8 cellular contexts compared by ENCODE assay signal in genomic region chr6:169723200-169723909, GRCh38. TPM values are rescaled to one million over a fixed set of nuclear protein-coding genes. Genes with fewer than 3 reads are reported as not detected.
DNase-seq lines count a peak whose midpoint lies in the region; ATAC-seq and TF ChIP-seq lines count a peak whose summit lies in the region.

No MANE protein-coding gene starts in this region.

- peak overlapping the region; percentile 94 for H3K27ac Mint-ChIP-seq in activated naive CD4-positive, alpha-beta T cell treated with anti-CD3 and anti-CD28 coated beads for 36 hours

- H3K4me1 Mint-ChIP-seq in activated naive CD4-positive, alpha-beta T cell treated with anti-CD3 and anti-CD28 coated beads for 36 hours (ENCODE audit: low read depth): peaks cover 43% of the 10 kb centered on the region

- H2AK5ac ChIP-seq in neuronal stem cell (ENCODE audit: low read depth, low read length): peak overlapping the region; percentile 46

- H3K4me1 ChIP-seq in neuronal stem cell (ENCODE audit: control insufficient read depth in 2 of 2, insufficient read depth in 1 of 2, low read depth in 1 of 2, low read length in 2 of 2): peaks cover 8 to 16% of the 10 kb centered on the region in 2 donors

- CTCF ChIA-PET in activated naive CD4-positive, alpha-beta T cell treated with anti-CD3 and anti-CD28 coated beads for 36 hours (lab: Charles Lee): interaction anchor here (0.8 to 1.5 kb wide), 2 partner anchors 15 to 66 kb away, joined by 3 read pairs; no protein-coding TSS in a partner anchor

- H3K4me3 ChIP-seq in neuronal stem cell (ENCODE audit: low read length in 2 of 2): peak overlapping the region; percentile 85 to 95

- no peak overlapping the region for H2BK12ac ChIP-seq in neuronal stem cell (ENCODE audit: low read length)

- no peak overlapping the region for H3K4ac ChIP-seq in neuronal stem cell (ENCODE audit: low read length)

- peak overlapping the region; percentile 84 for H3K4me3 Mint-ChIP-seq in activated naive CD4-positive, alpha-beta T cell treated with anti-CD3 and anti-CD28 coated beads for 36 hours

- peaks cover 0 to 39% of the 10 kb centered on the region in 2 donors for H3K36me3 ChIP-seq in neuronal stem cell (replicated peaks in 1 of 2; ENCODE audit: control insufficient read depth in 2 of 2, insufficient read depth in 2 of 2, low read length in 2 of 2)

- H3K9me3 Mint-ChIP-seq in activated naive CD4-positive, alpha-beta T cell treated with anti-CD3 and anti-CD28 coated beads for 36 hours: no peaks in the 10 kb centered on the region

- no peak overlapping the region for H2BK15ac ChIP-seq in neuronal stem cell (ENCODE audit: low read length)

- H3K9me3 ChIP-seq in neuronal stem cell (replicated peaks in 1 of 2; ENCODE audit: control insufficient read depth in 2 of 2, insufficient read depth in 1 of 2, low read depth in 1 of 2, low read length in 2 of 2): no peaks in the 10 kb centered on the region

- peak overlapping the region; percentile 91 for H3K4me2 ChIP-seq in neuronal stem cell (ENCODE audit: insufficient read depth, low read length, poor library complexity, severe bottlenecking)

- peaks cover 4% of the 10 kb centered on the region for H3K79me1 ChIP-seq in neuronal stem cell (ENCODE audit: low read depth, low read length)

- DNase-seq in AG20443 (ENCODE audit: low spot score) (peak; percentile 73), germinal center (ENCODE audit: low spot score) (peak; percentile 77), neuronal stem cell (ENCODE audit: low spot score) (peak; percentile 35)
- DNase-seq in activated naive CD4-positive, alpha-beta T cell treated with anti-CD3 and anti-CD28 coated beads for 36 hours: peak; percentile 62

- no peak overlapping the region for H2BK5ac ChIP-seq in neuronal stem cell (ENCODE audit: low read length)

- no peak overlapping the region for H4K91ac ChIP-seq in neuronal stem cell (ENCODE audit: low read depth, low read length, poor library complexity)

- no peaks in the 10 kb centered on the region for H3K27me3 Mint-ChIP-seq in activated naive CD4-positive, alpha-beta T cell treated with anti-CD3 and anti-CD28 coated beads for 36 hours (ENCODE audit: low read depth)

- H3K27me3 ChIP-seq in neuronal stem cell (ENCODE audit: control insufficient read depth in 3 of 3, insufficient read depth in 3 of 3, low read depth in 1 of 3, low read length in 3 of 3): peaks cover 0 to 4% (median 0%) of the 10 kb centered on the region in 3 experiments

- ATAC-seq in GM18907 (IDR thresholded peaks at IDR 0.05; ENCODE audit: unreplicated experiment): peak; percentile 39
- ATAC-seq in HG03159 (IDR thresholded peaks at IDR 0.05; ENCODE audit: unreplicated experiment): peak; percentile 41

- H4K8ac ChIP-seq in neuronal stem cell (ENCODE audit: low read depth, low read length): no peak overlapping the region

- peaks cover 17% of the 10 kb centered on the region for H3K36me3 Mint-ChIP-seq in activated naive CD4-positive, alpha-beta T cell treated with anti-CD3 and anti-CD28 coated beads for 36 hours (ENCODE audit: low read depth)

- intact Hi-C loops in activated naive CD4-positive, alpha-beta T cell treated with anti-CD3 and anti-CD28 coated beads for 36 hours (cut with micrococcal nuclease): loop anchor here (1.0 to 2.0 kb wide), 2 partner anchors 28 to 267 kb away; partner anchors contain the start of genes DYNLT2 and ERMARD

- peak overlapping the region; percentile 96 for H3K9ac ChIP-seq in neuronal stem cell (ENCODE audit: low read depth, low read length, poor library complexity)

- WGBS in neuronal stem cell (ENCODE audit: extremely low coverage in 2 of 2, insufficient read length in 2 of 2, insufficient replicate concordance in 1 of 2), 2 donors: no CpG with 5 or more reads among the region's 70 CpGs

- H3K27ac ChIP-seq in neuronal stem cell (replicated peaks; ENCODE audit: low read length) (peak overlapping the region; percentile 65), temporal lobe (ENCODE audit: low read depth, low read length) (peak overlapping the region; percentile 39)

- peak overlapping the region; percentile 38 for H3K14ac ChIP-seq in neuronal stem cell (ENCODE audit: low read length)

- peak; percentile 44 for TF ChIP-seq POLR2A in Raji (IDR thresholded peaks at IDR 0.05; ENCODE audit: insufficient read depth, low read depth, low read length)

- H2BK120ac ChIP-seq in neuronal stem cell (ENCODE audit: low read depth, low read length): peak overlapping the region; percentile 31

- peak overlapping the region; percentile 55 for H3K23ac ChIP-seq in neuronal stem cell (ENCODE audit: low read depth, low read length, poor library complexity)

- peak overlapping the region; percentile 94 for H3K18ac ChIP-seq in neuronal stem cell (ENCODE audit: low read length)

- peak overlapping the region; percentile 57 for H2AFZ ChIP-seq in neuronal stem cell (ENCODE audit: low read length)

RNA-seq across cellular contexts. Expression of gene PHF10, which starts 0.9 kb away (rescaled TPM):
- 10 to 100 TPM; 72.9 to 74.2 TPM for total RNA-seq in activated naive CD4-positive, alpha-beta T cell treated with anti-CD3 and anti-CD28 coated beads for 36 hours
- 32.9 TPM for polyA plus RNA-seq in neuronal stem cell (2013, experiment 1 of 2)
- polyA plus RNA-seq in neuronal stem cell (2013, experiment 2 of 2): 33.7 TPM
- total RNA-seq in temporal lobe: 30.2 TPM

RNA-seq across cellular contexts. Expression of gene C6orf120, which starts 21.4 kb away (rescaled TPM):
- 10 to 100 TPM; 10.7 to 11.7 TPM for total RNA-seq in activated naive CD4-positive, alpha-beta T cell treated with anti-CD3 and anti-CD28 coated beads for 36 hours
- 23.9 TPM for polyA plus RNA-seq in neuronal stem cell (2013, experiment 1 of 2)
- 23.5 TPM for polyA plus RNA-seq in neuronal stem cell (2013, experiment 2 of 2)
- 15.7 TPM for total RNA-seq in temporal lobe

RNA-seq across cellular contexts. Expression of gene WDR27, which starts 21.5 kb away (rescaled TPM):
- total RNA-seq in activated naive CD4-positive, alpha-beta T cell treated with anti-CD3 and anti-CD28 coated beads for 36 hours: 10 to 100 TPM; 37.9 to 38.3 TPM
- polyA plus RNA-seq in neuronal stem cell (2013, experiment 1 of 2): 44.5 TPM
- polyA plus RNA-seq in neuronal stem cell (2013, experiment 2 of 2): 43.8 TPM
- 23.1 TPM for total RNA-seq in temporal lobe

RNA-seq across cellular contexts. Expression of gene DYNLT2, which starts 28.0 kb away (rescaled TPM):
- total RNA-seq in activated naive CD4-positive, alpha-beta T cell treated with anti-CD3 and anti-CD28 coated beads for 36 hours: 1 to 10 TPM; 2.9 to 3.1 TPM
- polyA plus RNA-seq in neuronal stem cell (2013, experiment 1 of 2): 2.6 TPM
- 2.7 TPM for polyA plus RNA-seq in neuronal stem cell (2013, experiment 2 of 2)
- total RNA-seq in temporal lobe: 3.2 TPM

RNA-seq across cellular contexts. Expression of gene ERMARD, which starts 28.1 kb away (rescaled TPM):
- 10 to 100 TPM; 21.1 to 22.8 TPM for total RNA-seq in activated naive CD4-positive, alpha-beta T cell treated with anti-CD3 and anti-CD28 coated beads for 36 hours
- polyA plus RNA-seq in neuronal stem cell (2013, experiment 1 of 2): 10.1 TPM
- 9.4 TPM for polyA plus RNA-seq in neuronal stem cell (2013, experiment 2 of 2)
- total RNA-seq in temporal lobe: 18.9 TPM

Comparison
In these comparisons a context has a peak if more than half of its experiments do, and no peak if none do; other contexts are left out.
1. Peak in every context shown above with its lines: DNase-seq, ATAC-seq, H3K4me3 ChIP-seq and H3K27ac ChIP-seq.